ENCODE assay signal across 22 cellular contexts in genomic region chr2:34307636-34308035, GRCh38.
DNase-seq lines count a peak whose midpoint lies in the region; ATAC-seq, FAIRE-seq and TF ChIP-seq lines count a peak whose summit lies in the region.
"Had no signal": no experiment of that assay in that cellular context is flagged by ENCODE, and none has a peak within 500 bp of the region (broad histone marks: within the 10 kb centered on the region; RNA-seq: fewer than 3 reads in every experiment).

No MANE protein-coding gene starts in this region.

- H3K27me3 ChIP-seq in astrocyte (ENCODE audit: insufficient read depth, low read length) = no peaks in the 10 kb centered on the region
- no peaks in the 10 kb centered on the region for H3K27me3 ChIP-seq in mesenchymal stem cell (ENCODE audit: control insufficient read depth in 1 of 2, insufficient read depth in 1 of 2, low read length in 2 of 2)
- H3K27me3 ChIP-seq: BE2C had no signal

- no peak overlapping the region for H3K23ac ChIP-seq in mesenchymal stem cell (ENCODE audit: low read length in 2 of 2)

- no peak overlapping the region for H2BK5ac ChIP-seq in mesenchymal stem cell (ENCODE audit: low read depth, low read length, poor library complexity, severe bottlenecking)

- H3K4me1 Mint-ChIP-seq in astrocyte (ENCODE audit: low read depth, unreplicated experiment) = peaks cover 6% of the 10 kb centered on the region
- H3K4me1 Mint-ChIP-seq in activated CD4-positive, alpha-beta memory T cell treated with anti-CD3 and anti-CD28 coated beads, Interleukin-2, amount 10 ng/mL, durations not matched to agents 7 days and 5 days = no peaks in the 10 kb centered on the region
- H3K4me1 Mint-ChIP-seq: CD4-positive, CD25-positive, alpha-beta regulatory T cell; CD8-positive, alpha-beta memory T cell; IgD-negative memory B cell had no signal

- H3K36me3 ChIP-seq in astrocyte (ENCODE audit: insufficient read depth, low read length) = no peaks in the 10 kb centered on the region
- H3K36me3 ChIP-seq in mesenchymal stem cell (ENCODE audit: control insufficient read depth in 1 of 2, insufficient read depth in 2 of 2, low read depth in 1 of 2, low read length in 2 of 2) = no peaks in the 10 kb centered on the region
- H3K36me3 ChIP-seq: BE2C had no signal

- POLR2A ChIA-PET in activated CD4-positive, alpha-beta memory T cell treated with anti-CD3 and anti-CD28 coated beads, Interleukin-2, amount 10 ng/mL, durations not matched to agents 7 days and 5 days (lab: Charles Lee) = no interaction called here

- H3K4me3 ChIP-seq in astrocyte (ENCODE audit: insufficient read depth, low read depth, low read length) (no peak overlapping the region), mesenchymal stem cell (ENCODE audit: insufficient read depth in 1 of 2, low read depth in 1 of 2, low read length in 2 of 2) (no peak overlapping the region)
- H3K4me3 ChIP-seq: GM23248 had no signal

- TF ChIP-seq CTCF in astrocyte (IDR thresholded peaks at IDR 0.05; ENCODE audit: insufficient read depth, low read depth, low read length) = no peak

- H3K79me1 ChIP-seq in mesenchymal stem cell (replicated peaks; ENCODE audit: low read length, poor library complexity, severe bottlenecking) = no peaks in the 10 kb centered on the region

- no peak overlapping the region for H2BK15ac ChIP-seq in mesenchymal stem cell (ENCODE audit: low read depth, poor library complexity, severe bottlenecking)

- 75% methylated on average over 2 of the region's 4 CpGs for WGBS in mesenchymal stem cell

- CTCF ChIA-PET in activated CD4-positive, alpha-beta memory T cell treated with anti-CD3 and anti-CD28 coated beads, Interleukin-2, amount 10 ng/mL, durations not matched to agents 7 days and 5 days (lab: Charles Lee) = no interaction called here

- no peaks in the 10 kb centered on the region for H3K27me3 Mint-ChIP-seq in astrocyte (ENCODE audit: low read depth, unreplicated experiment)
- H3K27me3 Mint-ChIP-seq in activated CD4-positive, alpha-beta memory T cell treated with anti-CD3 and anti-CD28 coated beads, Interleukin-2, amount 10 ng/mL, durations not matched to agents 7 days and 5 days = no peaks in the 10 kb centered on the region
- H3K27me3 Mint-ChIP-seq: CD4-positive, CD25-positive, alpha-beta regulatory T cell; CD8-positive, alpha-beta memory T cell; IgD-negative memory B cell had no signal

- no peak for ATAC-seq in GM21360 (IDR thresholded peaks at IDR 0.05; ENCODE audit: unreplicated experiment)
- no peak for ATAC-seq in HG03520 (IDR thresholded peaks at IDR 0.05; ENCODE audit: unreplicated experiment)
- ATAC-seq: HepG2 had no signal

- no peak overlapping the region for H4K91ac ChIP-seq in mesenchymal stem cell (ENCODE audit: low read length)

- H3K79me2 ChIP-seq in astrocyte (ENCODE audit: insufficient read depth, low read length) = no peaks in the 10 kb centered on the region

- H2AK5ac ChIP-seq in mesenchymal stem cell (ENCODE audit: low read length, severe bottlenecking) = no peak overlapping the region

- H3K27ac ChIP-seq in astrocyte (ENCODE audit: low read depth, low read length) = no peak overlapping the region
- H3K27ac ChIP-seq in mesenchymal stem cell (ENCODE audit: low read length, poor library complexity, severe bottlenecking) = peak overlapping the region; percentile 35
- H3K27ac ChIP-seq: GM23248 had no signal

- no peak overlapping the region for H3K14ac ChIP-seq in mesenchymal stem cell (ENCODE audit: low read length in 2 of 2)

- H3K4me2 ChIP-seq in astrocyte (ENCODE audit: low read length) (no peak overlapping the region), mesenchymal stem cell (ENCODE audit: low read length, poor library complexity, severe bottlenecking) (no peak overlapping the region)

- peak overlapping the region; percentile 54 for H3K27ac Mint-ChIP-seq in astrocyte (ENCODE audit: unreplicated experiment)
- no peak overlapping the region for H3K27ac Mint-ChIP-seq in activated CD4-positive, alpha-beta memory T cell treated with anti-CD3 and anti-CD28 coated beads, Interleukin-2, amount 10 ng/mL, durations not matched to agents 7 days and 5 days
- H3K27ac Mint-ChIP-seq: CD4-positive, CD25-positive, alpha-beta regulatory T cell; CD8-positive, alpha-beta memory T cell; H9; IgD-negative memory B cell had no signal

- no peak overlapping the region for H2BK12ac ChIP-seq in mesenchymal stem cell (ENCODE audit: low read length in 2 of 2)

- no peak overlapping the region for H3K4me3 Mint-ChIP-seq in astrocyte (ENCODE audit: unreplicated experiment)
- H3K4me3 Mint-ChIP-seq in activated CD4-positive, alpha-beta memory T cell treated with anti-CD3 and anti-CD28 coated beads, Interleukin-2, amount 10 ng/mL, durations not matched to agents 7 days and 5 days = no peak overlapping the region
- H3K4me3 Mint-ChIP-seq: CD4-positive, CD25-positive, alpha-beta regulatory T cell; CD8-positive, alpha-beta memory T cell; H9; IgD-negative memory B cell had no signal

- H3K36me3 Mint-ChIP-seq in astrocyte (ENCODE audit: low read depth, unreplicated experiment) = no peaks in the 10 kb centered on the region
- H3K36me3 Mint-ChIP-seq in activated CD4-positive, alpha-beta memory T cell treated with anti-CD3 and anti-CD28 coated beads, Interleukin-2, amount 10 ng/mL, durations not matched to agents 7 days and 5 days (ENCODE audit: low read depth) = no peaks in the 10 kb centered on the region
- H3K36me3 Mint-ChIP-seq: CD4-positive, CD25-positive, alpha-beta regulatory T cell; CD8-positive, alpha-beta memory T cell; IgD-negative memory B cell had no signal

- H2BK120ac ChIP-seq in mesenchymal stem cell (ENCODE audit: low read depth, low read length) = no peak overlapping the region

- no peak overlapping the region for H4K8ac ChIP-seq in mesenchymal stem cell (ENCODE audit: low read length)

- H3K4me1 ChIP-seq in astrocyte (ENCODE audit: insufficient read depth, low read length) (no peaks in the 10 kb centered on the region), mesenchymal stem cell (ENCODE audit: control insufficient read depth, insufficient read depth, low read depth, low read length) (no peaks in the 10 kb centered on the region)
- H3K4me1 ChIP-seq: BE2C, Caco-2 had no signal

- H3K18ac ChIP-seq in mesenchymal stem cell (ENCODE audit: low read depth in 1 of 2, low read length in 2 of 2) = no peak overlapping the region

- H3K4ac ChIP-seq in mesenchymal stem cell (ENCODE audit: low read depth in 1 of 2, low read length in 2 of 2) = no peak overlapping the region

- no peaks in the 10 kb centered on the region for H3K9me3 Mint-ChIP-seq in astrocyte (ENCODE audit: unreplicated experiment)
- peaks cover 3% of the 10 kb centered on the region for H3K9me3 Mint-ChIP-seq in activated CD4-positive, alpha-beta memory T cell treated with anti-CD3 and anti-CD28 coated beads, Interleukin-2, amount 10 ng/mL, durations not matched to agents 7 days and 5 days
- H3K9me3 Mint-ChIP-seq: H9 had no signal

- no peak for DNase-seq in astrocyte (ENCODE audit: low read depth)
- DNase-seq in epidermal melanocyte (ENCODE audit: insufficient read length, low spot score) = peak; percentile 14
- no peak for DNase-seq in mesenchymal stem cell
- DNase-seq in activated CD4-positive, alpha-beta memory T cell treated with anti-CD3 and anti-CD28 coated beads, Interleukin-2, amount 10 ng/mL, durations not matched to agents 7 days and 5 days = no peak
- DNase-seq in GM19239 (ENCODE audit: insufficient read length, low spot score) = no peak
- DNase-seq: ACHN; BE2C; C1 segment of cervical spinal cord; Caco-2; CD4-positive, CD25-positive, alpha-beta regulatory T cell; CD8-positive, alpha-beta memory T cell; DMS153; DMS79 treated with DMSO at 0.1 percent for 48 hours; GF-D8; GM23248; H9; KBM-7 had no signal

- FAIRE-seq in astrocyte (lab: Jason Lieb, UNC) = no peak
- FAIRE-seq in GM19239 (lab: Jason Lieb, UNC) = no peak
- FAIRE-seq: A204.1, HepG2 had no signal

- peaks cover 2% of the 10 kb centered on the region for H3K9me3 ChIP-seq in astrocyte (ENCODE audit: insufficient read depth, low read depth, low read length)
- H3K9me3 ChIP-seq in mesenchymal stem cell (ENCODE audit: control insufficient read depth, low read length) = peaks cover 4% of the 10 kb centered on the region
- H3K9me3 ChIP-seq: BE2C, Caco-2 had no signal

- H3K9ac ChIP-seq in astrocyte (ENCODE audit: low read length) (no peak overlapping the region), mesenchymal stem cell (ENCODE audit: low read length) (no peak overlapping the region)
- H3K9ac ChIP-seq: GM23248 had no signal

- no peaks in the 10 kb centered on the region for H4K20me1 ChIP-seq in astrocyte (ENCODE audit: insufficient read depth, low read length)

- no peak overlapping the region for H2AFZ ChIP-seq in astrocyte (ENCODE audit: low read depth, low read length)
- H2AFZ ChIP-seq in mesenchymal stem cell (ENCODE audit: low read depth, low read length) = no peak overlapping the region
- H2AFZ ChIP-seq: GM23248 had no signal
